In the genomic region with DNA sequence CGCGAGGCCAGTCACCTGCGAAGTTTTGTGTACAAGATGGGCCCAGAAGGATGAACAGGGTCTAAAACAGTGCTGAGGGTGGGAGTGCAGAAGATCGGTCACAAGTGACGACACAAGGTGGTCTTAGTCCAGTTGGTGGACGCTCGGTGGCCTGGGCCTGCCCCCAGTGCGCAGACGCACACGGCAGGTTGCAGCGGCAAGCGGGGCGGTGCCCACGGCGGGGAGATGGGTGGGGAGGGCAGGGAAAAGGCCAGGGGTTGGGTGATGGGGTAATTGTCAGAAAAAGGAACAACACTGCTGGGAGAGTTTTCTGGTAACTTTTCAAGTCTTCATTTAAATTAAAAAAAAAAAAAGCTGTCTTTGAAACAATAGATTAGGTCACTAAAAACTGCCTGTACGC, we compare ENCODE assay signal across 1 cellular context.
TF ChIP-seq lines count a peak whose summit lies in the region.

No MANE protein-coding gene starts in this region.

TF ChIP-seq in IMR-90, 13 proteins besides CTCF, POLR2A, EP300 and RAD21 (continued from another document):
- TF ChIP-seq FOS (IDR thresholded peaks at IDR 0.05; ENCODE audit: low read depth, low read length), result no peak
